ENCODE assay signal across 16 cellular contexts in the genomic region with DNA sequence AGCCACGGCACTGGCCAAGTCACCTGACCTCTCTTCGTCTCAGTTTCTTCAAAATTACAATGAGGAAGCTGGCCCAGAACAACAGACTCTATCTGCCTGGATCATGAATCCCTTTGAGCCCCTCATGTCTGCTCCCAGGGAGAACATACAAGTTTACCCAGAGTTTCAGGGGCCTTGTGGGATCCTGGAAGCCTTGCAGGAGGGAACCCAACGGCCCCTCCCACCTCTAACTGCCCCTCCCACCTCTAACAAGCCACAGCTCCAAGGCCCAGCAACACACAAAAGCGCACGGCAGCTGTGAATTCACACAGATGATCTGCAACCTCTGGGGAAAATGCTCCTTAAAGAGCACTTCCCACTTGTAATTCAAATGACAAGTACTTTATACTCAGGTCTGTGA.
A peak's percentile ranks its signal among the peaks of the same experiment; 100 is the strongest.
DNase-seq lines count a peak whose midpoint lies in the region; ATAC-seq, FAIRE-seq and TF ChIP-seq lines count a peak whose summit lies in the region.
"Had no signal": no experiment of that assay in that cellular context is flagged by ENCODE, and none has a peak within 500 bp of the region (broad histone marks: within the 10 kb centered on the region; RNA-seq: fewer than 3 reads in every experiment).

No MANE protein-coding gene starts in this region.

- H3K27ac Mint-ChIP-seq in activated CD8-positive, alpha-beta memory T cell treated with anti-CD3 and anti-CD28 coated beads, Interleukin-2, amount 10 ng/mL, durations not matched to agents 7 days and 5 days, result peak overlapping the region; percentile 34
- no peak overlapping the region for H3K27ac Mint-ChIP-seq in HFFc6
- H3K27ac Mint-ChIP-seq: GM23338 had no signal

- TF ChIP-seq EP300 in K562 (IDR thresholded peaks at IDR 0.05; ENCODE audit: low read length), result no peak

- FAIRE-seq in K562 (lab: Jason Lieb, UNC), result no peak
- FAIRE-seq: GM12878, GM18507 had no signal

- H3K9me3 ChIP-seq in BLaER1 (peaks cover 45% of the 10 kb centered on the region), K562 (replicated peaks; ENCODE audit: control insufficient read depth, insufficient read depth, low read depth, low read length) (no peaks in the 10 kb centered on the region), osteoblast (ENCODE audit: low read depth, low read length) (no peaks in the 10 kb centered on the region)

- no peak for TF ChIP-seq POLR2A in K562 (conservative IDR thresholded peaks at IDR 0.05)

- peaks cover 15% of the 10 kb centered on the region for H3K36me3 Mint-ChIP-seq in activated CD8-positive, alpha-beta memory T cell treated with anti-CD3 and anti-CD28 coated beads, Interleukin-2, amount 10 ng/mL, durations not matched to agents 7 days and 5 days
- H3K36me3 Mint-ChIP-seq in HFFc6 (ENCODE audit: low read depth), result peaks cover 40% of the 10 kb centered on the region

- no peak for TF ChIP-seq RAD21 in K562 (CRISPR knock-in tag; conservative IDR thresholded peaks at IDR 0.05 in 1 of 2, IDR thresholded peaks at IDR 0.05 in 1 of 2)

- H3K79me2 ChIP-seq in K562 (ENCODE audit: control insufficient read depth, insufficient read depth, low read length) (no peaks in the 10 kb centered on the region), osteoblast (ENCODE audit: insufficient read depth, low read length) (no peaks in the 10 kb centered on the region)

- H3K9me1 ChIP-seq in K562 (ENCODE audit: control insufficient read depth, insufficient read depth, low read length), result peaks cover under 1% of the 10 kb centered on the region

- no peak for TF ChIP-seq CTCF in K562 (IDR thresholded peaks at IDR 0.05 in 2 of 3, conservative IDR thresholded peaks at IDR 0.05 in 1 of 3; ENCODE audit: insufficient read depth in 2 of 3, low read depth in 1 of 3, low read length in 3 of 3)
- no peak for TF ChIP-seq CTCF in osteoblast (IDR thresholded peaks at IDR 0.05; ENCODE audit: extremely low read depth, low read depth, low read length)
- no peak for TF ChIP-seq CTCF in HFFc6 (IDR thresholded peaks at IDR 0.05)

- no peaks in the 10 kb centered on the region for H3K27me3 Mint-ChIP-seq in activated CD8-positive, alpha-beta memory T cell treated with anti-CD3 and anti-CD28 coated beads, Interleukin-2, amount 10 ng/mL, durations not matched to agents 7 days and 5 days
- peaks cover 3% of the 10 kb centered on the region; the same call in 1 of the 2 replicates for H3K27me3 Mint-ChIP-seq in HFFc6 (ENCODE audit: insufficient read depth)
- H3K27me3 Mint-ChIP-seq: CD4-positive, alpha-beta memory T cell had no signal

- no peaks in the 10 kb centered on the region for H4K20me1 ChIP-seq in BLaER1
- H4K20me1 ChIP-seq in K562 (replicated peaks; ENCODE audit: control insufficient read depth, insufficient read depth, low read length), result peaks cover 19% of the 10 kb centered on the region
- H4K20me1 ChIP-seq in osteoblast (ENCODE audit: insufficient read depth, low read length), result no peaks in the 10 kb centered on the region

- peaks cover 4% of the 10 kb centered on the region for H3K9me3 Mint-ChIP-seq in activated CD8-positive, alpha-beta memory T cell treated with anti-CD3 and anti-CD28 coated beads, Interleukin-2, amount 10 ng/mL, durations not matched to agents 7 days and 5 days (ENCODE audit: low read depth)
- H3K9me3 Mint-ChIP-seq in HFFc6, result peaks cover 13% of the 10 kb centered on the region; the same call in 1 of the 2 replicates

- no TSS peak for BruUV-seq in K562 (replicated peaks; lab: Mats Ljungman, UMichigan)

- H3K4me1 ChIP-seq in BLaER1 (peaks cover 42% of the 10 kb centered on the region), K562 (replicated peaks in 1 of 2; ENCODE audit: control insufficient read depth in 2 of 2, insufficient read depth in 2 of 2, low read length in 2 of 2) (peaks cover 0 to 13% of the 10 kb centered on the region in 2 experiments; a peak in 1 of 5 replicates), osteoblast (ENCODE audit: insufficient read depth, low read length) (no peaks in the 10 kb centered on the region)

- H3K4me2 ChIP-seq in BLaER1 (peak overlapping the region; percentile 60), K562 (ENCODE audit: insufficient read depth, low read length) (no peak overlapping the region), osteoblast (ENCODE audit: insufficient read depth, low read length) (no peak overlapping the region)
- H3K4me2 ChIP-seq: GM23338 had no signal

- 71% methylated on average over 5 of the region's 5 CpGs for WGBS in K562 (ENCODE audit: insufficient coverage, low coverage, missing lambda C conversion rate)

- H3K4me1 Mint-ChIP-seq in activated CD8-positive, alpha-beta memory T cell treated with anti-CD3 and anti-CD28 coated beads, Interleukin-2, amount 10 ng/mL, durations not matched to agents 7 days and 5 days, result no peaks in the 10 kb centered on the region
- no peaks in the 10 kb centered on the region for H3K4me1 Mint-ChIP-seq in HFFc6 (ENCODE audit: low read depth)
- H3K4me1 Mint-ChIP-seq: CD4-positive, alpha-beta memory T cell; GM23338 had no signal

- CTCF ChIA-PET in activated CD8-positive, alpha-beta memory T cell treated with anti-CD3 and anti-CD28 coated beads, Interleukin-2, amount 10 ng/mL, durations not matched to agents 7 days and 5 days (lab: Charles Lee), result no interaction called here
- CTCF ChIA-PET in K562 (lab: Yijun Ruan, JAX; ENCODE audit: low intra/inter-chr PET ratio), result no interaction called here

- H3K4me3 Mint-ChIP-seq in activated CD8-positive, alpha-beta memory T cell treated with anti-CD3 and anti-CD28 coated beads, Interleukin-2, amount 10 ng/mL, durations not matched to agents 7 days and 5 days, result no peak overlapping the region
- H3K4me3 Mint-ChIP-seq in HFFc6, result no peak overlapping the region
- H3K4me3 Mint-ChIP-seq: CD4-positive, alpha-beta memory T cell; GM23338; H9 had no signal

- H2AFZ ChIP-seq in K562 (ENCODE audit: low read depth, low read length) (no peak overlapping the region), osteoblast (ENCODE audit: low read length) (no peak overlapping the region)
- H2AFZ ChIP-seq: GM23338 had no signal

- no peak for ATAC-seq in activated CD8-positive, alpha-beta memory T cell treated with anti-CD3 and anti-CD28 coated beads, Interleukin-2, amount 10 ng/mL, durations not matched to agents 7 days and 5 days
- peak; percentile 52; the same call in 2 of the 3 replicates for ATAC-seq in K562
- ATAC-seq: GM12878, GM23338 had no signal

- POLR2A ChIA-PET in K562 (lab: Yijun Ruan, JAX), result interaction anchor here (0.5 to 0.7 kb wide), 3 partner anchors 14 to 152 kb away, joined by 3 to 4 read pairs (median 3); no protein-coding TSS in a partner anchor

- H3K27me3 ChIP-seq in BLaER1 (no peaks in the 10 kb centered on the region), K562 (ENCODE audit: control insufficient read depth in 2 of 2, insufficient read depth in 2 of 2, low read length in 2 of 2) (no peaks in the 10 kb centered on the region), osteoblast (ENCODE audit: insufficient read depth, low read length) (no peaks in the 10 kb centered on the region)

- intact Hi-C loops in K562 (cut with micrococcal nuclease), result no loop called here

- in situ Hi-C loops in K562 (cut with MboI), result no loop called here

- no peak overlapping the region for H3K4me3 ChIP-seq in BLaER1
- H3K4me3 ChIP-seq in K562, result no peak overlapping the region
- no peak overlapping the region for H3K4me3 ChIP-seq in osteoblast (ENCODE audit: insufficient read depth, low read length)
- H3K4me3 ChIP-seq: GM12878, GM23338 had no signal

- H3K36me3 ChIP-seq in BLaER1 (peaks cover 85% of the 10 kb centered on the region), K562 (ENCODE audit: control insufficient read depth, insufficient read depth, low read length) (peaks cover 38% of the 10 kb centered on the region; the same call in 1 of the 3 replicates), osteoblast (ENCODE audit: insufficient read depth, low read length) (peaks cover 11% of the 10 kb centered on the region)

- no peak for DNase-seq in activated CD8-positive, alpha-beta memory T cell treated with anti-CD3 and anti-CD28 coated beads, Interleukin-2, amount 10 ng/mL, durations not matched to agents 7 days and 5 days
- DNase-seq in activated CD8-positive, alpha-beta memory T cell treated with anti-CD3 and anti-CD28 coated beads for 24 hours, result no peak
- DNase-seq in K562 (ENCODE audit: extremely low read depth in 1 of 4, low spot score in 3 of 4) (peak in 1 of 4 experiments; percentile 33), osteoblast (ENCODE audit: insufficient read length, low spot score, missing footprints) (peak; percentile 62), HFFc6 (no peak), NCI-H82 treated with DMSO at 0.1 percent for 48 hours (lab: John Stamatoyannopoulos, UW; ENCODE audit: unreplicated experiment) (no peak)
- DNase-seq: ACHN; CD4-positive, alpha-beta memory T cell; DMS79; H9; IMR-90 had no signal

- H3K9ac ChIP-seq in BLaER1 (peak overlapping the region; percentile 21; the same call in 1 of the 2 replicates), K562 (ENCODE audit: insufficient read depth in 1 of 2, low read depth in 2 of 2, low read length in 2 of 2) (peak overlapping the region in 1 of 2 experiments; percentile 19; a peak in 1 of 4 replicates)

- peak overlapping the region; percentile 75 for H3K27ac ChIP-seq in BLaER1
- no peak overlapping the region for H3K27ac ChIP-seq in K562 (ENCODE audit: extremely low read depth, low read depth, low read length)
- H3K27ac ChIP-seq in osteoblast (ENCODE audit: low read depth, low read length), result no peak overlapping the region
- H3K27ac ChIP-seq: C4-2B had no signal

TF ChIP-seq in K562, 482 proteins besides CTCF, POLR2A, EP300 and RAD21 (continues in another document):
- no peak for TF ChIP-seq CBX3 (IDR thresholded peaks at IDR 0.05; ENCODE audit: borderline replicate concordance in 1 of 2, low read length in 2 of 2)
- no peak for TF ChIP-seq NONO (IDR thresholded peaks at IDR 0.05; ENCODE audit: low read depth in 2 of 2, low read length in 1 of 2)
- no peak for TF ChIP-seq ZFP1 (CRISPR knock-in tag; IDR thresholded peaks at IDR 0.05)
- no peak for TF ChIP-seq PCBP1 (IDR thresholded peaks at IDR 0.05; ENCODE audit: low read depth, low read length, poor library complexity, severe bottlenecking)
